12 cellular contexts compared by ENCODE assay signal in the genomic region with DNA sequence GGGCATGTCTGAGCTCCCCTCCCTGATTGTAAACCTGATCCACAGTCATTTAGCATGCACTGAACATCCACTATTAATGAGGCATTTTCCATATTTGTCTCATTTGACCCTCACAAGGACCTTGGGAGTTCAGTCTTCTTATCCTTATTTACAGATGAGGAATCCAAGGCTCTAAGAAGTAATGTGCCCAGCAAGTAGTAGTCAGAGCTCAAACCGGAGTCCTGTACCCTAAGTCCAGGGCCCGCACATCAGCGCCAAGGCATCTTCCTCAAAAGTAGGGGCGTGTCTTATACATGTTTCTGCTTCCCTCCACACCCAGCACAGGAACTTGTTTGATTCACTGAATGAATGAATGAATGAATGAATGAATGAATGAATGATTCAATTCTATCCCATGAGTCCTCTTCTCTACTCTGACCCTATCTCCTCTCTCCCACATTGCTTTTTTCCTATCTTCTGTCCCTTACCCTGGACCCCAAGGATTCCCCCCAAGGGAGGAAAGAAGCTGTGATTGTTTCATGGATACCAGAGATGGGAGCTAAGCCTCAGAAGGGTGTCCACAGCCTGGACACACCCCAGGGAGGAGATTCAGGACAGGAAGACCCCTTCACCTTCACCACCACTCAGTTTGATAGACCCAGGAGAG. TPM values are rescaled to one million over a fixed set of nuclear protein-coding genes. Genes with fewer than 3 reads are reported as not detected.
DNase-seq lines count a peak whose midpoint lies in the region; ATAC-seq and TF ChIP-seq lines count a peak whose summit lies in the region.
"Had no signal": no experiment of that assay in that cellular context is flagged by ENCODE, and none has a peak within 500 bp of the region (broad histone marks: within the 10 kb centered on the region; RNA-seq: fewer than 3 reads in every experiment).

No MANE protein-coding gene starts in this region.

- H3K4me1 ChIP-seq in HUES64 (ENCODE audit: insufficient read depth, low read length), result peaks cover 26% of the 10 kb centered on the region
- H3K4me1 ChIP-seq in endodermal cell (ENCODE audit: control insufficient read depth, insufficient read depth, low read length), result peaks cover 37% of the 10 kb centered on the region
- H3K4me1 ChIP-seq in neuronal stem cell (ENCODE audit: control insufficient read depth in 2 of 2, insufficient read depth in 1 of 2, low read depth in 1 of 2, low read length in 2 of 2), result peaks cover 5 to 28% of the 10 kb centered on the region in 2 donors
- peaks cover 16 to 33% of the 10 kb centered on the region in 2 donors for H3K4me1 ChIP-seq in adrenal gland (replicated peaks in 1 of 2)

- peak overlapping the region; percentile 13 for H3K4me3 Mint-ChIP-seq in endodermal cell
- H3K4me3 Mint-ChIP-seq: brain, CD14-positive monocyte had no signal

- H3K23ac ChIP-seq in neuronal stem cell (ENCODE audit: low read depth, low read length, poor library complexity), result no peak overlapping the region

- H3K36me3 ChIP-seq in HUES64 (ENCODE audit: insufficient read depth, low read length) (no peaks in the 10 kb centered on the region), endodermal cell (ENCODE audit: control insufficient read depth, insufficient read depth, low read length) (no peaks in the 10 kb centered on the region), neuronal stem cell (replicated peaks in 1 of 2; ENCODE audit: control insufficient read depth in 2 of 2, insufficient read depth in 2 of 2, low read length in 2 of 2) (no peaks in the 10 kb centered on the region), adrenal gland (replicated peaks in 1 of 2) (no peaks in the 10 kb centered on the region)

- peak overlapping the region; percentile 35 for H2AFZ ChIP-seq in neuronal stem cell (ENCODE audit: low read length)

- no peak overlapping the region for H2BK15ac ChIP-seq in neuronal stem cell (ENCODE audit: low read length)

- TF ChIP-seq POLR2A in adrenal gland (IDR thresholded peaks at IDR 0.05), result no peak

- peaks cover 53% of the 10 kb centered on the region for H3K4me1 Mint-ChIP-seq in endodermal cell

- intact Hi-C loops in adrenal gland (cut with DNase I), result no loop called here

- no peak overlapping the region for H4K8ac ChIP-seq in neuronal stem cell (ENCODE audit: low read depth, low read length)

- H3K79me1 ChIP-seq in neuronal stem cell (ENCODE audit: low read depth, low read length), result no peaks in the 10 kb centered on the region

- H3K4me2 ChIP-seq in neuronal stem cell (ENCODE audit: insufficient read depth, low read length, poor library complexity, severe bottlenecking), result no peak overlapping the region

- no peaks in the 10 kb centered on the region for H3K27me3 Mint-ChIP-seq in endodermal cell (ENCODE audit: insufficient read depth)

- no peaks in the 10 kb centered on the region for H3K9me3 Mint-ChIP-seq in endodermal cell

- peak overlapping the region; percentile 69 for H3K18ac ChIP-seq in neuronal stem cell (ENCODE audit: low read length)

- no peaks in the 10 kb centered on the region for H3K27me3 ChIP-seq in HUES64 (ENCODE audit: insufficient read depth, low read length)
- H3K27me3 ChIP-seq in endodermal cell (ENCODE audit: control insufficient read depth, insufficient read depth, low read length, poor library complexity, severe bottlenecking), result no peaks in the 10 kb centered on the region
- no peaks in the 10 kb centered on the region for H3K27me3 ChIP-seq in neuronal stem cell (ENCODE audit: control insufficient read depth in 3 of 3, insufficient read depth in 3 of 3, low read depth in 1 of 3, low read length in 3 of 3)
- H3K27me3 ChIP-seq in adrenal gland, result no peaks in the 10 kb centered on the region

- peak; percentile 79 for DNase-seq in ACHN
- DNase-seq in endodermal cell, result peak; percentile 45
- no peak for DNase-seq in neuronal stem cell (ENCODE audit: low spot score)
- DNase-seq in adrenal gland, result no peak
- DNase-seq in amygdala (lab: John Stamatoyannopoulos, UW), result no peak
- DNase-seq in retina, result no peak
- DNase-seq: activated T-cell treated with anti-CD3 and anti-CD28 coated beads for 4 hours, substantia nigra had no signal

- peak overlapping the region; percentile 60 for H3K27ac ChIP-seq in HUES64 (ENCODE audit: low read depth, low read length)
- peak overlapping the region; percentile 80 for H3K27ac ChIP-seq in endodermal cell (ENCODE audit: low read depth, low read length)
- H3K27ac ChIP-seq in neuronal stem cell (replicated peaks; ENCODE audit: low read length), result no peak overlapping the region
- H3K27ac ChIP-seq in adrenal gland, result peak overlapping the region in 2 of 5 donors; percentile 80 to 81

- H3K14ac ChIP-seq in neuronal stem cell (ENCODE audit: low read length), result no peak overlapping the region

- H3K4me3 ChIP-seq in HUES64 (ENCODE audit: low read length) (no peak overlapping the region), endodermal cell (ENCODE audit: low read length) (no peak overlapping the region), neuronal stem cell (ENCODE audit: low read length in 2 of 2) (no peak overlapping the region), adrenal gland (no peak overlapping the region)

- H2AK5ac ChIP-seq in neuronal stem cell (ENCODE audit: low read depth, low read length), result peak overlapping the region; percentile 33

- H3K9me3 ChIP-seq in HUES64 (ENCODE audit: insufficient read depth, low read depth, low read length) (no peaks in the 10 kb centered on the region), endodermal cell (ENCODE audit: control insufficient read depth, low read length) (no peaks in the 10 kb centered on the region), neuronal stem cell (replicated peaks in 1 of 2; ENCODE audit: control insufficient read depth in 2 of 2, insufficient read depth in 1 of 2, low read depth in 1 of 2, low read length in 2 of 2) (no peaks in the 10 kb centered on the region), adrenal gland (replicated peaks in 1 of 3) (no peaks in the 10 kb centered on the region)

- H3K27ac Mint-ChIP-seq in endodermal cell, result peak overlapping the region; percentile 91

- H2BK12ac ChIP-seq in neuronal stem cell (ENCODE audit: low read length), result peak overlapping the region; percentile 86

- in situ Hi-C loops in ACHN (cut with HindIII; ENCODE audit: low pct_ligation_motif_present, low pct_unique_long_range_greater_than_20kb, low sequenced_read_pairs), result no loop called here

- H2BK5ac ChIP-seq in neuronal stem cell (ENCODE audit: low read length), result peak overlapping the region; percentile 49

- H3K4ac ChIP-seq in neuronal stem cell (ENCODE audit: low read length), result no peak overlapping the region

- TF ChIP-seq CTCF in endodermal cell (conservative IDR thresholded peaks at IDR 0.05), result no peak
- no peak for TF ChIP-seq CTCF in adrenal gland (IDR thresholded peaks at IDR 0.05)

- peak overlapping the region; percentile 50 for H4K91ac ChIP-seq in neuronal stem cell (ENCODE audit: low read depth, low read length, poor library complexity)

- no peak overlapping the region for H2BK120ac ChIP-seq in neuronal stem cell (ENCODE audit: low read depth, low read length)

- 0 out of 2 replicates have a peak overlapping the region, but pooled peaks have one; percentile 27 for H3K9ac ChIP-seq in HUES64 (ENCODE audit: low read depth, low read length)
- H3K9ac ChIP-seq in endodermal cell (ENCODE audit: extremely low read depth, low read length, poor library complexity, severe bottlenecking), result peak overlapping the region; percentile 65
- no peak overlapping the region for H3K9ac ChIP-seq in neuronal stem cell (ENCODE audit: low read depth, low read length, poor library complexity)

- ATAC-seq in GM19455 (IDR thresholded peaks at IDR 0.05; ENCODE audit: unreplicated experiment), result no peak

- WGBS in HUES64, result 95% methylated on average over 4 of the region's 4 CpGs
- WGBS in endodermal cell (ENCODE audit: insufficient coverage in 1 of 2, insufficient read length in 1 of 2), 2 experiments, result 86 to 92% methylated on average over 2 to 4 of the region's 4 CpGs
- whole genome bisulfite sequencing in neuronal stem cell (ENCODE audit: extremely low coverage in 2 of 2, insufficient read length in 2 of 2, insufficient replicate concordance in 1 of 2), 2 donors, result no CpG with 5 or more reads among the region's 4 CpGs
- 72 to 82% (median 81%) methylated on average over 4 of the region's 4 CpGs for WGBS in adrenal gland, 4 donors

- no peaks in the 10 kb centered on the region for H3K36me3 Mint-ChIP-seq in endodermal cell (ENCODE audit: low read depth)
- H3K36me3 Mint-ChIP-seq: brain, CD14-positive monocyte had no signal

RNA-seq across cellular contexts. Expression of a gene that starts 21.8 kb away (rescaled TPM):
- 300 TPM for polyA plus RNA-seq in HUES64 (2013, experiment 1 of 2)
- 301 TPM for polyA plus RNA-seq in HUES64 (2013, experiment 2 of 2)
- total RNA-seq in endodermal cell (1,000 to 10,000 TPM; 1,663 to 1,920 TPM), adrenal gland (100 to 1,000 TPM in 1 of 8 donors, 10 to 100 TPM in 7; 36.0 to 198 (median 71.0) TPM)
- polyA plus RNA-seq in endodermal cell (2013, experiment 1 of 2), result 445 TPM
- 561 TPM for polyA plus RNA-seq in endodermal cell (2013, experiment 2 of 2)
- polyA plus RNA-seq in neuronal stem cell (2013, experiment 1 of 2), result 179 TPM
- polyA plus RNA-seq in neuronal stem cell (2013, experiment 2 of 2), result 174 TPM
- polyA plus RNA-seq in adrenal gland, result 100 to 1,000 TPM in 2 of 3 donors, 10 to 100 TPM in 1; 49.0 to 102 (median 102) TPM

RNA-seq across cellular contexts. Expression of a gene that starts 22.2 kb away (rescaled TPM):
- polyA plus RNA-seq in HUES64 (2013, experiment 1 of 2), result 357 TPM
- 348 TPM for polyA plus RNA-seq in HUES64 (2013, experiment 2 of 2)
- total RNA-seq in endodermal cell (1,000 to 10,000 TPM in 1 of 2 donors, 100 to 1,000 TPM in 1; 858 to 1,019 TPM), adrenal gland (100 to 1,000 TPM in 1 of 8 donors, 10 to 100 TPM in 7; 16.1 to 136 (median 48.2) TPM)
- 283 TPM for polyA plus RNA-seq in endodermal cell (2013, experiment 1 of 2)
- polyA plus RNA-seq in endodermal cell (2013, experiment 2 of 2), result 352 TPM
- 80.9 TPM for polyA plus RNA-seq in neuronal stem cell (2013, experiment 1 of 2)
- polyA plus RNA-seq in neuronal stem cell (2013, experiment 2 of 2), result 82.5 TPM
- polyA plus RNA-seq in adrenal gland, result 100 to 1,000 TPM in 1 of 3 donors, 10 to 100 TPM in 2; 26.2 to 121 (median 43.9) TPM

Comparison
In these comparisons a context has a peak if more than half of its experiments do, and no peak if none do; other contexts are left out.
1. DNase-seq: peak in ACHN (single experiment) and endodermal cell (single experiment); none in neuronal stem cell (single experiment), adrenal gland (0 of 7), amygdala (0 of 56) and retina (single experiment).
2. RNA of a gene that starts 21.8 kb away (total RNA-seq): 1,663 to 1,920 TPM in endodermal cell; 36.0 to 198 TPM in adrenal gland; every median in the first group is over 4 times any median in the second.
3. RNA of a gene that starts 22.2 kb away (total RNA-seq): 858 to 1,019 TPM in endodermal cell; 16.1 to 136 TPM in adrenal gland; every median in the first group is over 4 times any median in the second.